ENCODE assay signal across 1 cellular context in the genomic region with DNA sequence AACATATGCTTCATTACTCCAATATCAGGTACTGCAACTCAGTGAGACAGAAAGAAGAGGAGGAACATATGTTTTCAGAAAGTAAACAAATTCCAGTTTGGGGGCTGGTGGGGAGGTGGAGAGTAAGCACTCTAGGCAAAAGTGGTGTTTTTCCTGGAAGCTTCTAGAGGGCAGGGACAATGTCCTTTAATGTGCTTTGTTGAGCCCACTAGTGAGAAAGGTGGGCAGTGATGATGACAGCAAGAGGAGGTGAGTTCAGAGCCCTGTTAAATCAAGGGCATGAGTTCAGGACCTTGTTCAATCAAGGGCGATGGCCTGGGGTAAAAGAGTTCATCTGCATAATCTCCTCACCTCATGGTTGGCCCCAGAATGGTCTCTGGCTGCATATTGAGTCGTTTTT.
TF ChIP-seq lines count a peak whose summit lies in the region.

No MANE protein-coding gene starts in this region.

TF ChIP-seq in HepG2, 621 proteins besides CTCF, POLR2A, EP300 and RAD21 (continued from another document):
- TF ChIP-seq FOXP1 (IDR thresholded peaks at IDR 0.05) (no peak), FOXP1 (CRISPR knock-in tag; IDR thresholded peaks at IDR 0.05) (no peak)
